ENCODE assay signal across 18 cellular contexts in genomic region chr3:5292512-5292911, GRCh38.
"Had no signal": no experiment of that assay in that cellular context is flagged by ENCODE, and none has a peak within 500 bp of the region (broad histone marks: within the 10 kb centered on the region; RNA-seq: fewer than 3 reads in every experiment).

No MANE protein-coding gene starts in this region.

- ATAC-seq: effector memory CD8-positive, alpha-beta T cell; foreskin keratinocyte; left cardiac atrium; pancreas; right lobe of liver; stimulated activated effector memory CD8-positive, alpha-beta T cell treated with anti-CD3 and anti-CD28 coated beads, Interleukin-12 subunit alpha, Interleukin-12 subunit beta, amount 100 ng/mL, for 72 hours; stimulated activated naive CD8-positive, alpha-beta T cell treated with anti-CD3 and anti-CD28 coated beads, Interleukin-15, Interleukin-2, amounts not matched to agents 100 U/mL and 50 U/mL, for 24 hours had no signal

- H3K36me3 Mint-ChIP-seq: stimulated activated effector memory CD8-positive, alpha-beta T cell treated with anti-CD3 and anti-CD28 coated beads, Interleukin-12 subunit alpha, Interleukin-12 subunit beta, amount 100 ng/mL, for 72 hours had no signal

- H3K4me3 Mint-ChIP-seq: dendritic cell treated with granulocyte-macrophage colony-stimulating factor and Interleukin-4, amounts not matched to agents 40 ng/mL and 50 ng/mL, for 4 days; effector memory CD8-positive, alpha-beta T cell; naive B cell; nephron; stimulated activated effector memory CD8-positive, alpha-beta T cell treated with anti-CD3 and anti-CD28 coated beads, Interleukin-12 subunit alpha, Interleukin-12 subunit beta, amount 100 ng/mL, for 72 hours; type B pancreatic cell had no signal

- H3K27ac Mint-ChIP-seq: dendritic cell treated with granulocyte-macrophage colony-stimulating factor and Interleukin-4, amounts not matched to agents 40 ng/mL and 50 ng/mL, for 4 days; effector memory CD8-positive, alpha-beta T cell; nephron; stimulated activated effector memory CD8-positive, alpha-beta T cell treated with anti-CD3 and anti-CD28 coated beads, Interleukin-12 subunit alpha, Interleukin-12 subunit beta, amount 100 ng/mL, for 72 hours; type B pancreatic cell had no signal

- H3K27me3 Mint-ChIP-seq: dendritic cell treated with granulocyte-macrophage colony-stimulating factor and Interleukin-4, amounts not matched to agents 40 ng/mL and 50 ng/mL, for 4 days had no signal

- H3K9me3 Mint-ChIP-seq: dendritic cell treated with granulocyte-macrophage colony-stimulating factor and Interleukin-4, amounts not matched to agents 40 ng/mL and 50 ng/mL, for 4 days had no signal

- H3K4me1 Mint-ChIP-seq: naive B cell, nephron had no signal

- DNase-seq: effector memory CD8-positive, alpha-beta T cell; head of caudate nucleus; kidney; left cardiac atrium; mesendoderm; naive B cell; occipital lobe; pancreas; right lobe of liver; stimulated activated CD4-positive, alpha-beta T cell treated with anti-CD3 and anti-CD28 coated beads, Interleukin-4, amount 100 ng/mL, for 1 hour; stimulated activated CD8-positive, alpha-beta memory T cell treated with anti-CD3 and anti-CD28 coated beads, Interleukin-4, amount 100 ng/mL, for 48 hours; stimulated activated naive CD8-positive, alpha-beta T cell treated with anti-CD3 and anti-CD28 coated beads, Interleukin-15, Interleukin-2, amounts not matched to agents 100 U/mL and 50 U/mL, for 24 hours; thyroid gland had no signal
